In genomic region chr6:46990031-46990644, GRCh38 we compare ENCODE assay signal across 17 cellular contexts. TPM values are rescaled to one million over a fixed set of nuclear protein-coding genes. Genes with fewer than 3 reads are reported as not detected.
DNase-seq lines count a peak whose midpoint lies in the region; ATAC-seq, FAIRE-seq and TF ChIP-seq lines count a peak whose summit lies in the region.
"Had no signal": no experiment of that assay in that cellular context is flagged by ENCODE, and none has a peak within 500 bp of the region (broad histone marks: within the 10 kb centered on the region; RNA-seq: fewer than 3 reads in every experiment).

No MANE protein-coding gene starts in this region.

- 29 to 30% methylated on average over 6 of the region's 6 CpGs for WGBS in pancreas, 2 donors

- H3K27ac ChIP-seq in right atrium auricular region = peak overlapping the region in 1 of 2 donors; percentile 40
- peak overlapping the region in 2 of 4 donors; percentile 39 to 51 for H3K27ac ChIP-seq in pancreas
- H3K27ac ChIP-seq in brain microvascular endothelial cell = no peak overlapping the region
- H3K27ac ChIP-seq: foreskin keratinocyte had no signal

- H3K9me3 ChIP-seq in right atrium auricular region = no peaks in the 10 kb centered on the region
- H3K9me3 ChIP-seq in pancreas = no peaks in the 10 kb centered on the region

- no peak for TF ChIP-seq CTCF in right atrium auricular region (IDR thresholded peaks at IDR 0.05)
- no peak for TF ChIP-seq CTCF in fibroblast of the aortic adventitia (IDR thresholded peaks at IDR 0.05; ENCODE audit: insufficient read depth, low read length)
- TF ChIP-seq CTCF in pancreas (IDR thresholded peaks at IDR 0.05) = no peak
- TF ChIP-seq CTCF in brain microvascular endothelial cell (IDR thresholded peaks at IDR 0.05; ENCODE audit: low read depth, low read length, missing control alignments) = no peak

- H3K4me1 ChIP-seq in right atrium auricular region (peaks cover 0 to 20% of the 10 kb centered on the region in 2 donors), pancreas (peaks cover 7 to 18% (median 10%) of the 10 kb centered on the region in 3 donors)

- in situ Hi-C loops in brain microvascular endothelial cell (cut with HindIII; ENCODE audit: low pct_ligation_motif_present, low sequenced_read_pairs) = no loop called here

- FAIRE-seq in pancreas (lab: Jason Lieb, UNC) = no peak
- FAIRE-seq: TTC549, urothelium cell line had no signal

- DNase-seq in Right ventricle myocardium superior (no peak), right atrium auricular region (ENCODE audit: low spot score) (no peak), fibroblast of the aortic adventitia (ENCODE audit: low read depth) (peak; percentile 25), pancreas (no peak), brain microvascular endothelial cell (no peak)
- DNase-seq in activated T-cell treated with anti-CD3 and anti-CD28 coated beads, Interleukin-2, amount 50 U/mL, for 1 hour = no peak
- DNase-seq: activated CD8-positive, alpha-beta T cell treated with anti-CD3 and anti-CD28 coated beads for 36 hours; effector CD8-positive, alpha-beta T cell; islet precursor cell; stimulated activated CD4-positive, alpha-beta T cell treated with anti-CD3 and anti-CD28 coated beads, Interleukin-1b, Interleukin-23, amount 100 ng/mL, for 48 hours had no signal

- intact Hi-C loops in Right ventricle myocardium superior (cut with DNase I) (no loop called here), pancreas (cut with DNase I) (no loop called here)

- ATAC-seq in Right ventricle myocardium superior (ENCODE audit: poor library complexity) = peak; percentile 48
- ATAC-seq in pancreas = peak; percentile 42 to 59 (median 55)
- no peak for ATAC-seq in HG02588 (IDR thresholded peaks at IDR 0.05; ENCODE audit: unreplicated experiment)
- ATAC-seq in GM19328 (IDR thresholded peaks at IDR 0.05; ENCODE audit: unreplicated experiment) = no peak
- ATAC-seq: activated CD8-positive, alpha-beta T cell treated with anti-CD3 and anti-CD28 coated beads for 36 hours had no signal

- H3K27me3 ChIP-seq in right atrium auricular region = no peaks in the 10 kb centered on the region
- H3K27me3 ChIP-seq in pancreas = no peaks in the 10 kb centered on the region
- no peaks in the 10 kb centered on the region for H3K27me3 ChIP-seq in brain microvascular endothelial cell (replicated peaks)
- H3K27me3 ChIP-seq: foreskin keratinocyte had no signal

- no peak overlapping the region for H3K4me3 ChIP-seq in right atrium auricular region
- no peak overlapping the region for H3K4me3 ChIP-seq in fibroblast of the aortic adventitia (ENCODE audit: low read depth, low read length)
- no peak overlapping the region for H3K4me3 ChIP-seq in pancreas
- H3K4me3 ChIP-seq in brain microvascular endothelial cell (ENCODE audit: low read depth, low read length) = no peak overlapping the region

- H3K36me3 ChIP-seq in right atrium auricular region (no peaks in the 10 kb centered on the region), pancreas (no peaks in the 10 kb centered on the region), brain microvascular endothelial cell (replicated peaks) (no peaks in the 10 kb centered on the region)

RNA-seq across cellular contexts. Expression of gene ADGRF1, which starts 52.0 kb away (rescaled TPM):
- not detected for total RNA-seq in Right ventricle myocardium superior
- not detected for total RNA-seq in right atrium auricular region
- total RNA-seq in fibroblast of the aortic adventitia (ENCODE audit: low replicate concordance) = not detected in 2 replicates
- 1 to 10 TPM in 2 of 6 donors, under 1 TPM in 4; 0.23 to 1.7 (median 0.48) TPM for total RNA-seq in pancreas
- under 1 TPM; 0.08 to 0.56 TPM for polyA plus RNA-seq in pancreas
- total RNA-seq: activated CD8-positive, alpha-beta T cell treated with anti-CD3 and anti-CD28 coated beads for 36 hours; activated T-helper 2 cell treated with anti-CD3 and anti-CD28 coated beads, Interferon-gamma antibody, Interleukin-2, Interleukin-4, amounts not matched to agents 10 μg/mL and 5 μg/mL and 100 μg/mL, durations not matched to agents 14 hours and 24 hours and 36 hours; SK-MEL-5 had no signal

Comparison
In these comparisons a context has a peak if more than half of its experiments do, and no peak if none do; other contexts are left out.
1. ATAC-seq: peak in Right ventricle myocardium superior (single experiment) and pancreas (4 of 4); none in HG02588 (single experiment) and GM19328 (single experiment).